Comparison of ENCODE assay signal across 21 cellular contexts in the genomic region with DNA sequence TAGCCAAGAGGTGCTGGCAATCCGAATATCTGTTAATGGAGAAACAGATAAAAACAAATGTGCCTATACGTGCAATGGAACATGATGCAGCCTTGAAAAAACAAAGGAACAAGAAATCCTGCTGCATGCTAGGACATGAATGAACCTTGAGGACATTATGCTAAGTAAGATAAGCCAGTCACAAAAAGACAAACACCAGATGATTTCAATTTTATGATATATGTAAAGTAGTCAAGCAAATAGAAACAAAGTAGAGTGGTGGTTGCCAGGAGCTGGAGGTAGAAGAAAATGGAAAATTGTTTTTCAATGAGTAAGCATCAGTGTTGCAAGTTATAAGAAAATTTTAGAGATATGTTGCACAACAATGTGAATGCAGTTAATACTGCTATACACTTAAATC.
"Had no signal": no experiment of that assay in that cellular context is flagged by ENCODE, and none has a peak within 500 bp of the region (broad histone marks: within the 10 kb centered on the region; RNA-seq: fewer than 3 reads in every experiment).

No MANE protein-coding gene starts in this region.

- H3K36me3 ChIP-seq: Peyer's patch, SJSA1 had no signal

- H3K4me3 ChIP-seq: K562, Peyer's patch, SJSA1 had no signal

- H3K27me3 ChIP-seq: Peyer's patch, SJSA1 had no signal

- H3K4me1 ChIP-seq: Peyer's patch, SJSA1 had no signal

- DNase-seq: activated B cell treated with CpG ODN at 0.5 μM for 24 hours; activated CD4-positive, alpha-beta T cell treated with anti-CD3 and anti-CD28 coated beads for 1 hour; activated CD4-positive, alpha-beta T cell treated with anti-CD3 and anti-CD28 coated beads, Interleukin-2, amount 10 ng/mL, durations not matched to agents 24 days and 14 days; activated CD4-positive, alpha-beta T cell treated with anti-CD3 and anti-CD28 coated beads, Interleukin-2, amount 50 U/mL, for 48 hours; activated CD8-positive, alpha-beta memory T cell treated with anti-CD3 and anti-CD28 coated beads, Interleukin-2, amount 10 ng/mL, durations not matched to agents 7 days and 5 days; activated effector memory CD4-positive, alpha-beta T cell treated with Interleukin-2 at 50 U/mL for 16 hours; activated naive CD4-positive, alpha-beta T cell; activated T-cell treated with anti-CD3 and anti-CD28 coated beads, Interleukin-2, amount 50 U/mL, for 24 hours; aorta; Karpas-422; MM.1S; NCI-H1930; NCI-H345; NCI-H510A; Peyer's patch; SHP77; T-helper 17 cell; T-helper 9 cell had no signal

- H3K9me3 ChIP-seq: Peyer's patch, SJSA1 had no signal

- H3K27ac ChIP-seq: Peyer's patch, RWPE1, SJSA1 had no signal

- ATAC-seq: activated CD8-positive, alpha-beta memory T cell treated with anti-CD3 and anti-CD28 coated beads, Interleukin-2, amount 10 ng/mL, durations not matched to agents 7 days and 5 days; K562; T-helper 17 cell had no signal
